19 cellular contexts compared by ENCODE assay signal in the genomic region with DNA sequence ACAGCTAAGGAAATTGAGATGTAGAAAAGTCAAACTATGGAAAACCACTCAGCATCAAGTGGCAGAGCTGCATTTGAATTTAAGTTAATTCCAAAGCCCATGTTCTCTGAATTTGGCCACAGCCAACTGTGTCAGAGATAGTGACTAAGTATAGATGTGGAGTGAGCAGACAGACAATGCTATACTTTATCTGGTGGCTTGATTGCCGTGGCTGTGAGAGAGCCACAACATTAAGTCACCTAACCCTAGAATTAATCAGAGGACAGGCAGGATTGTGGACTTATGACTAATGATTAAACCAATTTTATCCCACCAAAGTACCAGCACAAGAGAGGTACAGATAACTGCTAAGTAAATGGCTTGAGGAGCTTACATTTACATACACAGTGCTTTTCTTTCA.
DNase-seq lines count a peak whose midpoint lies in the region; ATAC-seq and TF ChIP-seq lines count a peak whose summit lies in the region.
"Had no signal": no experiment of that assay in that cellular context is flagged by ENCODE, and none has a peak within 500 bp of the region (broad histone marks: within the 10 kb centered on the region; RNA-seq: fewer than 3 reads in every experiment).

No MANE protein-coding gene starts in this region.

- intact Hi-C loops in Right ventricle myocardium inferior (cut with DNase I): no loop called here

- peak; percentile 63 for ATAC-seq in SK-N-SH treated with all-trans-retinoic acid at 6 μM for 48 hours
- no peak for ATAC-seq in HG03175 (IDR thresholded peaks at IDR 0.05; ENCODE audit: unreplicated experiment)
- ATAC-seq in Right ventricle myocardium inferior: no peak
- ATAC-seq: CD8-positive, alpha-beta T cell had no signal

- DNase-seq in DMS53 (lab: John Stamatoyannopoulos, UW) (peak; percentile 17), DMS53 treated with DMSO at 0.1 percent for 48 hours (lab: John Stamatoyannopoulos, UW; ENCODE audit: unreplicated experiment) (no peak), foreskin melanocyte (peak; percentile 32), pons (ENCODE audit: low spot score) (no peak), Right ventricle myocardium inferior (ENCODE audit: missing footprints) (no peak), middle frontal gyrus (ENCODE audit: extremely low spot score, low spot score) (no peak)
- DNase-seq: CD8-positive, alpha-beta T cell; DND-41; GF-D8; HFFc6; Karpas-422; NCI-H1417; NCI-H1930; NCI-H2171; NCI-H446; NCI-H69; NK-92 treated with Interleukin-12 subunit alpha and Interleukin-12 subunit beta, amount 100 ng/mL, for 24 hours had no signal

TF ChIP-seq in SK-N-SH treated with all-trans-retinoic acid at 6 μM for 48 hours, 23 proteins besides CTCF, POLR2A, EP300 and RAD21:
- TF ChIP-seq ZFP30 (CRISPR knock-in tag; IDR thresholded peaks at IDR 0.05) (no peak), ZFP3 (CRISPR knock-in tag; IDR thresholded peaks at IDR 0.05) (no peak), CSDC2 (CRISPR knock-in tag; IDR thresholded peaks at IDR 0.05) (no peak), ESRRG (CRISPR knock-in tag; IDR thresholded peaks at IDR 0.05) (no peak), ZNF8 (CRISPR knock-in tag; IDR thresholded peaks at IDR 0.05) (no peak), ZNF70 (CRISPR knock-in tag; IDR thresholded peaks at IDR 0.05) (no peak), RARB (CRISPR knock-in tag; IDR thresholded peaks at IDR 0.05) (no peak), ZC3H10 (CRISPR knock-in tag; IDR thresholded peaks at IDR 0.05) (no peak)
- TF ChIP-seq, protein P1, sequence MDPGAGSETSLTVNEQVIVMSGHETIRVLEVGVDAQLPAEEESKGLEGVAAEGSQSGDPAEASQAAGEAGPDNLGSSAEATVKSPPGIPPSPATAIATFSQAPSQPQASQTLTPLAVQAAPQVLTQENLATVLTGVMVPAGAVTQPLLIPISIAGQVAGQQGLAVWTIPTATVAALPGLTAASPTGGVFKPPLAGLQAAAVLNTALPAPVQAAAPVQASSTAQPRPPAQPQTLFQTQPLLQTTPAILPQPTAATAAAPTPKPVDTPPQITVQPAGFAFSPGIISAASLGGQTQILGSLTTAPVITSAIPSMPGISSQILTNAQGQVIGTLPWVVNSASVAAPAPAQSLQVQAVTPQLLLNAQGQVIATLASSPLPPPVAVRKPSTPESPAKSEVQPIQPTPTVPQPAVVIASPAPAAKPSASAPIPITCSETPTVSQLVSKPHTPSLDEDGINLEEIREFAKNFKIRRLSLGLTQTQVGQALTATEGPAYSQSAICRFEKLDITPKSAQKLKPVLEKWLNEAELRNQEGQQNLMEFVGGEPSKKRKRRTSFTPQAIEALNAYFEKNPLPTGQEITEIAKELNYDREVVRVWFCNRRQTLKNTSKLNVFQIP (CRISPR knock-in tag; IDR thresholded peaks at IDR 0.05; ENCODE audit: borderline replicate concordance, low read depth): no peak

Comparison
In these comparisons a context has a peak if more than half of its experiments do, and no peak if none do; other contexts are left out.
1. DNase-seq: peak in DMS53 (single experiment) and foreskin melanocyte (single experiment); none in DMS53 treated with DMSO at 0.1 percent for 48 hours (single experiment), pons (single experiment), Right ventricle myocardium inferior (single experiment) and middle frontal gyrus (single experiment).